Comparison of ENCODE assay signal across 21 cellular contexts in genomic region chr6:104954091-104954797, GRCh38. TPM values are rescaled to one million over a fixed set of nuclear protein-coding genes. Genes with fewer than 3 reads are reported as not detected.
DNase-seq lines count a peak whose midpoint lies in the region; ATAC-seq, FAIRE-seq and TF ChIP-seq lines count a peak whose summit lies in the region.
"Had no signal": no experiment of that assay in that cellular context is flagged by ENCODE, and none has a peak within 500 bp of the region (broad histone marks: within the 10 kb centered on the region; RNA-seq: fewer than 3 reads in every experiment).

No MANE protein-coding gene starts in this region.

- peak overlapping the region; percentile 99 for H3K27ac Mint-ChIP-seq in WTC11
- H3K27ac Mint-ChIP-seq: activated CD8-positive, alpha-beta T cell treated with anti-CD3 and anti-CD28 coated beads, Interleukin-2, amount 10 ng/mL, durations not matched to agents 7 days and 5 days; CD4-positive, alpha-beta memory T cell; naive B cell had no signal

- no peaks in the 10 kb centered on the region for H3K27me3 Mint-ChIP-seq in WTC11 (ENCODE audit: low read depth)

- no peak for TF ChIP-seq EP300 in A549 (IDR thresholded peaks at IDR 0.05)

- H3K4me3 Mint-ChIP-seq in WTC11, result peak overlapping the region; percentile 80
- H3K4me3 Mint-ChIP-seq: activated CD8-positive, alpha-beta T cell treated with anti-CD3 and anti-CD28 coated beads, Interleukin-2, amount 10 ng/mL, durations not matched to agents 7 days and 5 days; naive B cell had no signal

- H3K4me3 ChIP-seq in A549 (peak overlapping the region; percentile 30), iPS-18c (ENCODE audit: insufficient read depth, low read depth, low read length) (peak overlapping the region; percentile 41; the same call in 1 of the 2 replicates)
- H3K4me3 ChIP-seq: PC-9 had no signal

- DNase-seq in A549 (ENCODE audit: low read depth in 1 of 2, low spot score in 1 of 2), result peak in 1 of 2 experiments; percentile 17
- DNase-seq in HT1080 (ENCODE audit: low read depth), result peak; percentile 23
- DNase-seq in WTC11 (ENCODE audit: low spot score), result no peak
- no peak for DNase-seq in HCEC 1CT
- DNase-seq in stimulated activated CD4-positive, alpha-beta T cell treated with anti-CD3 and anti-CD28 coated beads, Interleukin-4, amount 100 ng/mL, for 24 hours, result no peak
- no peak for DNase-seq in LoVo (ENCODE audit: low spot score)
- DNase-seq: ACHN; activated CD8-positive, alpha-beta T cell treated with anti-CD3 and anti-CD28 coated beads, Interleukin-2, amount 10 ng/mL, durations not matched to agents 7 days and 5 days; CD4-positive, alpha-beta memory T cell; central memory CD4-positive, alpha-beta T cell; effector memory CD4-positive, alpha-beta T cell; naive B cell; NCI-H2029 treated with DMSO at 0.1 percent for 48 hours; NCI-H524; PC-9; WERI-Rb-1 had no signal

- TF ChIP-seq RAD21 in A549 (conservative IDR thresholded peaks at IDR 0.05 in 1 of 2, IDR thresholded peaks at IDR 0.05 in 1 of 2), result no peak

- CTCF ChIA-PET in A549 (lab: Yijun Ruan, JAX), result interaction anchor here (0.6 kb wide), 1 partner anchor 1240 kb away, joined by 3 read pairs; no protein-coding TSS in a partner anchor
- CTCF ChIA-PET in WTC11 (lab: Charles Lee), result no interaction called here

- TF ChIP-seq POLR2A in A549 (IDR thresholded peaks at IDR 0.05; ENCODE audit: low read length), result no peak

- no peak for FAIRE-seq in A549 (lab: Jason Lieb, UNC)
- FAIRE-seq: HTR-8/SVneo had no signal

- TF ChIP-seq CTCF in A549 (IDR thresholded peaks at IDR 0.05), result no peak
- no peak for TF ChIP-seq CTCF in WTC11 (IDR thresholded peaks at IDR 0.05)

- H3K27ac ChIP-seq in A549, result peak overlapping the region; percentile 72 to 96
- H3K27ac ChIP-seq: PC-9, WERI-Rb-1 had no signal

- H3K4me1 ChIP-seq in A549, result peaks cover 11% of the 10 kb centered on the region

- H3K4me2 ChIP-seq in A549, result peak overlapping the region; percentile 87
- H3K4me2 ChIP-seq: PC-9 had no signal

- no peaks in the 10 kb centered on the region for H3K36me3 Mint-ChIP-seq in WTC11

- ATAC-seq in A549, result peak in 1 of 2 experiments; percentile 30; a peak in 1 of 6 replicates
- ATAC-seq in WTC11, result no peak
- ATAC-seq in HG03175 (IDR thresholded peaks at IDR 0.05; ENCODE audit: unreplicated experiment), result no peak
- ATAC-seq: activated CD8-positive, alpha-beta T cell treated with anti-CD3 and anti-CD28 coated beads, Interleukin-2, amount 10 ng/mL, durations not matched to agents 7 days and 5 days had no signal

- no peaks in the 10 kb centered on the region for H3K9me3 ChIP-seq in A549
- no peaks in the 10 kb centered on the region for H3K9me3 ChIP-seq in iPS-18c (ENCODE audit: control insufficient read depth, insufficient read depth, low read length)

- no peaks in the 10 kb centered on the region for H3K9me3 Mint-ChIP-seq in WTC11

- POLR2A ChIA-PET in A549 (lab: Yijun Ruan, JAX), result no interaction called here
- POLR2A ChIA-PET in WTC11 (lab: Charles Lee), result interaction anchor here (1.4 kb wide), 2 partner anchors 10 to 16 kb away, joined by 4 to 9 read pairs; no protein-coding TSS in a partner anchor

- H3K4me1 Mint-ChIP-seq in WTC11, result peaks cover 44% of the 10 kb centered on the region

- 25% methylated on average over 4 of the region's 4 CpGs for WGBS in A549 (ENCODE audit: missing lambda C conversion rate)

TF ChIP-seq in A549, 52 proteins besides CTCF, POLR2A, EP300 and RAD21 (continues in another document):
- TF ChIP-seq FOXS1 (CRISPR knock-in tag; IDR thresholded peaks at IDR 0.05) (no peak), TFCP2L1 (CRISPR knock-in tag; IDR thresholded peaks at IDR 0.05) (no peak), POLR2AphosphoS2 (conservative IDR thresholded peaks at IDR 0.05; ENCODE audit: low read length) (no peak), NFE2L2 (conservative IDR thresholded peaks at IDR 0.05; ENCODE audit: low read length) (no peak), REST (IDR thresholded peaks at IDR 0.05) (no peak)
- TF ChIP-seq, protein P1, sequence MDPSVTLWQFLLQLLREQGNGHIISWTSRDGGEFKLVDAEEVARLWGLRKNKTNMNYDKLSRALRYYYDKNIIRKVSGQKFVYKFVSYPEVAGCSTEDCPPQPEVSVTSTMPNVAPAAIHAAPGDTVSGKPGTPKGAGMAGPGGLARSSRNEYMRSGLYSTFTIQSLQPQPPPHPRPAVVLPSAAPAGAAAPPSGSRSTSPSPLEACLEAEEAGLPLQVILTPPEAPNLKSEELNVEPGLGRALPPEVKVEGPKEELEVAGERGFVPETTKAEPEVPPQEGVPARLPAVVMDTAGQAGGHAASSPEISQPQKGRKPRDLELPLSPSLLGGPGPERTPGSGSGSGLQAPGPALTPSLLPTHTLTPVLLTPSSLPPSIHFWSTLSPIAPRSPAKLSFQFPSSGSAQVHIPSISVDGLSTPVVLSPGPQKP (IDR thresholded peaks at IDR 0.05; ENCODE audit: low read depth, low read length), result no peak

TF ChIP-seq in WTC11, 78 proteins besides CTCF, POLR2A, EP300 and RAD21:
- TF ChIP-seq CREM (CRISPR knock-in tag; IDR thresholded peaks at IDR 0.05) (no peak), HMGXB4 (CRISPR knock-in tag; IDR thresholded peaks at IDR 0.05) (no peak), MAX (CRISPR knock-in tag; IDR thresholded peaks at IDR 0.05) (no peak), MYBL2 (CRISPR knock-in tag; IDR thresholded peaks at IDR 0.05) (no peak), JAZF1 (CRISPR knock-in tag; IDR thresholded peaks at IDR 0.05) (no peak), ZNF396 (CRISPR knock-in tag; IDR thresholded peaks at IDR 0.05; ENCODE audit: borderline replicate concordance) (no peak), ZNF425 (CRISPR knock-in tag; conservative IDR thresholded peaks at IDR 0.05) (no peak), OVOL2 (CRISPR knock-in tag; IDR thresholded peaks at IDR 0.05; ENCODE audit: borderline replicate concordance) (no peak)
- TF ChIP-seq, protein P2, sequence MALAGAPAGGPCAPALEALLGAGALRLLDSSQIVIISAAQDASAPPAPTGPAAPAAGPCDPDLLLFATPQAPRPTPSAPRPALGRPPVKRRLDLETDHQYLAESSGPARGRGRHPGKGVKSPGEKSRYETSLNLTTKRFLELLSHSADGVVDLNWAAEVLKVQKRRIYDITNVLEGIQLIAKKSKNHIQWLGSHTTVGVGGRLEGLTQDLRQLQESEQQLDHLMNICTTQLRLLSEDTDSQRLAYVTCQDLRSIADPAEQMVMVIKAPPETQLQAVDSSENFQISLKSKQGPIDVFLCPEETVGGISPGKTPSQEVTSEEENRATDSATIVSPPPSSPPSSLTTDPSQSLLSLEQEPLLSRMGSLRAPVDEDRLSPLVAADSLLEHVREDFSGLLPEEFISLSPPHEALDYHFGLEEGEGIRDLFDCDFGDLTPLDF (CRISPR knock-in tag; IDR thresholded peaks at IDR 0.05), result no peak

RNA-seq across cellular contexts. Expression of gene LIN28B, which starts 2.7 kb away (rescaled TPM):
- polyA plus RNA-seq in A549 (2011; rRNA removed) (5.7 and 7.2 TPM in 2 replicates), A549 (2017; fragmentation: RNase III; extraction: RNeasy Plus Mini Kit Qiagen cat#74134 plus additional on column Dnase treatment) (3.0 to 3.6 TPM (median 3.6 TPM) in 3 replicates)
- 1.2 and 1.3 TPM in 2 replicates for polyA plus RNA-seq in A549 (2012; cell fraction: cytosol; rRNA removed)
- 0.67 and 1.1 TPM in 2 replicates for polyA plus RNA-seq in A549 (2012; cell fraction: nucleus; rRNA removed)
- polyA minus RNA-seq in A549 (2011; rRNA and poly(A)+ RNA removed), result 4.5 and 5.0 TPM in 2 replicates
- total RNA-seq in HT1080 (2014; rRNA removed; shearing (Covaris generic)), result 2.3 and 2.5 TPM in 2 replicates
- 1.5 and 1.7 TPM in 2 replicates for polyA plus RNA-seq in HT1080 (2015; cell fraction: cytosol; rRNA removed)
- polyA plus RNA-seq in HT1080 (2015; cell fraction: nucleus; rRNA removed), result 1.8 and 2.2 TPM in 2 replicates
- total RNA-seq in WTC11 (2021), result 73.4 to 82.0 TPM (median 81.9 TPM) in 3 replicates
- total RNA-seq: activated CD8-positive, alpha-beta T cell treated with anti-CD3 and anti-CD28 coated beads, Interleukin-2, amount 10 ng/mL, durations not matched to agents 7 days and 5 days; CD4-positive, alpha-beta memory T cell; lower leg skin; PC-9; subcutaneous adipose tissue had no signal
- polyA plus RNA-seq: CD4-positive, alpha-beta memory T cell had no signal

Comparison
In these comparisons a context has a peak if more than half of its experiments do, and no peak if none do; other contexts are left out.
1. RNA of gene LIN28B, which starts 2.7 kb away (total RNA-seq): 73.4 to 82.0 TPM in WTC11; 2.3 to 2.5 TPM in HT1080; every median in the first group is over 10 times any median in the second.